ENCODE assay signal across 25 cellular contexts in genomic region chr17:68074279-68074678, GRCh38.
"Had no signal": no experiment of that assay in that cellular context is flagged by ENCODE, and none has a peak within 500 bp of the region (broad histone marks: within the 10 kb centered on the region; RNA-seq: fewer than 3 reads in every experiment).

No MANE protein-coding gene starts in this region.

- H3K36me3 ChIP-seq: esophagus squamous epithelium, heart right ventricle, lower lobe of right lung, neural progenitor cell, prostate gland, right atrium auricular region, sigmoid colon, thoracic aorta, tibial nerve, upper lobe of left lung had no signal

- H3K4me3 ChIP-seq: esophagus squamous epithelium, heart right ventricle, lower lobe of right lung, neural progenitor cell, prostate gland, right atrium auricular region, sigmoid colon, thoracic aorta, tibial nerve, upper lobe of left lung had no signal

- H3K27ac ChIP-seq: esophagus squamous epithelium, heart right ventricle, lower lobe of right lung, neural progenitor cell, parathyroid adenoma, prostate gland, right atrium auricular region, sigmoid colon, thoracic aorta, tibial nerve, upper lobe of left lung had no signal

- H3K4me3 Mint-ChIP-seq: effector memory CD8-positive, alpha-beta T cell; natural killer cell; neural progenitor cell; stimulated activated memory B cell treated with anti-CD40 and anti-IgM and Interleukin-4, amounts not matched to agents 10 μg/mL and 1 μg/mL and 100 μg/mL, for 72 hours had no signal

- H3K4me1 Mint-ChIP-seq: natural killer cell; neural progenitor cell; stimulated activated memory B cell treated with anti-CD40 and anti-IgM and Interleukin-4, amounts not matched to agents 10 μg/mL and 1 μg/mL and 100 μg/mL, for 72 hours had no signal

- H3K27me3 Mint-ChIP-seq: effector memory CD8-positive, alpha-beta T cell; stimulated activated memory B cell treated with anti-CD40 and anti-IgM and Interleukin-4, amounts not matched to agents 10 μg/mL and 1 μg/mL and 100 μg/mL, for 72 hours had no signal

- H3K27me3 ChIP-seq: esophagus squamous epithelium, heart right ventricle, neural progenitor cell, right atrium auricular region, sigmoid colon, tibial nerve, upper lobe of left lung had no signal

- H3K4me1 ChIP-seq: esophagus squamous epithelium, lower lobe of right lung, neural progenitor cell, parathyroid adenoma, prostate gland, right atrium auricular region, tibial nerve, upper lobe of left lung had no signal

- DNase-seq: cortex of kidney; effector memory CD8-positive, alpha-beta T cell; erythroblast; esophagus squamous epithelium; foreskin melanocyte; glutamatergic neuron; heart right ventricle; hippocampal formation; kidney glomerular epithelial cell; left colon; left ventricle myocardium superior; lower lobe of right lung; natural killer cell; sigmoid colon; stimulated activated CD4-positive, alpha-beta T cell treated with anti-CD3 and anti-CD28 coated beads, Interleukin-4, amount 100 ng/mL, for 4 hours; stimulated activated naive CD8-positive, alpha-beta T cell treated with anti-CD3 and anti-CD28 coated beads, Interleukin-15, Interleukin-2, amounts not matched to agents 100 U/mL and 50 U/mL, for 24 hours; substantia nigra had no signal

- H3K27ac Mint-ChIP-seq: natural killer cell; neural progenitor cell; stimulated activated memory B cell treated with anti-CD40 and anti-IgM and Interleukin-4, amounts not matched to agents 10 μg/mL and 1 μg/mL and 100 μg/mL, for 72 hours had no signal

- H3K9me3 Mint-ChIP-seq: effector memory CD8-positive, alpha-beta T cell; natural killer cell; neural progenitor cell; stimulated activated memory B cell treated with anti-CD40 and anti-IgM and Interleukin-4, amounts not matched to agents 10 μg/mL and 1 μg/mL and 100 μg/mL, for 72 hours had no signal

- H3K36me3 Mint-ChIP-seq: natural killer cell; neural progenitor cell; stimulated activated memory B cell treated with anti-CD40 and anti-IgM and Interleukin-4, amounts not matched to agents 10 μg/mL and 1 μg/mL and 100 μg/mL, for 72 hours had no signal

- H3K9me3 ChIP-seq: esophagus squamous epithelium, lower lobe of right lung, prostate gland, right atrium auricular region, sigmoid colon, thoracic aorta, tibial nerve, upper lobe of left lung had no signal
